Comparison of ENCODE assay signal across 1 cellular context in genomic region chr5:163463063-163463435, GRCh38.
TF ChIP-seq lines count a peak whose summit lies in the region.

No MANE protein-coding gene starts in this region.

TF ChIP-seq in GM12878, 131 proteins besides CTCF, POLR2A, EP300 and RAD21:
- TF ChIP-seq EED (IDR thresholded peaks at IDR 0.05; ENCODE audit: low read depth) (no peak), TARDBP (IDR thresholded peaks at IDR 0.05; ENCODE audit: borderline replicate concordance) (no peak)
